ENCODE assay signal across 8 cellular contexts in genomic region chr2:64865831-64866146, GRCh38.
DNase-seq lines count a peak whose midpoint lies in the region; ATAC-seq and TF ChIP-seq lines count a peak whose summit lies in the region.

No MANE protein-coding gene starts in this region.

- H3F3A ChIP-seq in SK-N-SH (replicated peaks; ENCODE audit: insufficient read depth), result no peaks in the 10 kb centered on the region

- DNase-seq in SK-N-SH, result no peak
- DNase-seq in kidney epithelial cell (ENCODE audit: low read depth), result no peak
- no peak for DNase-seq in putamen (ENCODE audit: low spot score)
- no peak for DNase-seq in stimulated activated CD4-positive, alpha-beta T cell treated with anti-CD3 and anti-CD28 coated beads, Interleukin-15, amount 100 ng/mL, for 24 hours

- WGBS in SK-N-SH (ENCODE audit: low lambda C conversion rate), result 70% methylated on average over 4 of the region's 4 CpGs

- no peak for ATAC-seq in SK-N-SH treated with all-trans-retinoic acid at 6 μM for 48 hours
- no peak for ATAC-seq in GM19452 (IDR thresholded peaks at IDR 0.05; ENCODE audit: unreplicated experiment)

- H4K20me1 ChIP-seq in SK-N-SH (ENCODE audit: insufficient read depth), result no peaks in the 10 kb centered on the region

- H3K4me3 ChIP-seq in SK-N-SH (ENCODE audit: low read depth in 2 of 2, low read length in 1 of 2) (peak overlapping the region in 1 of 2 experiments; percentile 63; a peak in 2 of 4 replicates), kidney epithelial cell (ENCODE audit: low read depth, low read length) (peak overlapping the region; percentile 12), subcutaneous abdominal adipose tissue (ENCODE audit: low read depth in 1 of 5, low read length in 5 of 5) (peak overlapping the region; percentile 21 to 81 (median 41))

- H3K4me1 ChIP-seq in SK-N-SH (ENCODE audit: control insufficient read depth in 1 of 2, insufficient read depth in 2 of 2, low read depth in 1 of 2, low read length in 1 of 2), result peaks cover 0 to 8% of the 10 kb centered on the region in 2 experiments; a peak in 1 of 4 replicates
- peaks cover 8 to 38% (median 25%) of the 10 kb centered on the region in 5 donors for H3K4me1 ChIP-seq in subcutaneous abdominal adipose tissue (ENCODE audit: control insufficient read depth in 5 of 5, insufficient read depth in 5 of 5, low read length in 5 of 5)

- H3K79me2 ChIP-seq in SK-N-SH (ENCODE audit: insufficient read depth), result no peaks in the 10 kb centered on the region

- H3K27me3 ChIP-seq in SK-N-SH (ENCODE audit: insufficient read depth) (no peaks in the 10 kb centered on the region), kidney epithelial cell (ENCODE audit: control insufficient read depth, insufficient read depth, low read length) (peaks cover 2% of the 10 kb centered on the region), subcutaneous abdominal adipose tissue (ENCODE audit: control insufficient read depth in 5 of 5, insufficient read depth in 4 of 5, low read length in 5 of 5) (no peaks in the 10 kb centered on the region)

- no peak overlapping the region for H3K27ac ChIP-seq in SK-N-SH (ENCODE audit: low read depth in 2 of 2, low read length in 1 of 2)
- peak overlapping the region; percentile 96 for H3K27ac ChIP-seq in VCaP
- no peak overlapping the region for H3K27ac ChIP-seq in subcutaneous abdominal adipose tissue (ENCODE audit: low read depth, low read length)

- no peak overlapping the region; the same call in 1 of the 2 replicates for H2AFZ ChIP-seq in SK-N-SH (ENCODE audit: low read depth)

- no peaks in the 10 kb centered on the region for H3K36me3 ChIP-seq in SK-N-SH (replicated peaks in 1 of 2; ENCODE audit: control insufficient read depth in 1 of 2, insufficient read depth in 2 of 2, low read length in 1 of 2)
- no peaks in the 10 kb centered on the region for H3K36me3 ChIP-seq in kidney epithelial cell (ENCODE audit: control insufficient read depth, insufficient read depth, low read length)
- H3K36me3 ChIP-seq in subcutaneous abdominal adipose tissue (ENCODE audit: control insufficient read depth in 5 of 5, insufficient read depth in 5 of 5, low read length in 5 of 5), result no peaks in the 10 kb centered on the region

- 0 out of 2 replicates have a peak, but pooled peaks have one; percentile 15 for TF ChIP-seq CTCF in SK-N-SH (IDR thresholded peaks at IDR 0.05)
- TF ChIP-seq CTCF in VCaP (conservative IDR thresholded peaks at IDR 0.05), result no peak; the same call in 1 of the 2 replicates
- TF ChIP-seq CTCF in kidney epithelial cell (IDR thresholded peaks at IDR 0.05; ENCODE audit: insufficient read depth, low read length, poor library complexity, severe bottlenecking), result no peak

- H3K9ac ChIP-seq in SK-N-SH (no peak overlapping the region), subcutaneous abdominal adipose tissue (ENCODE audit: low read length in 5 of 5) (no peak overlapping the region)

- POLR2A ChIA-PET in SK-N-SH (lab: Yijun Ruan, JAX), result no interaction called here

- no peak for TF ChIP-seq EP300 in SK-N-SH (IDR thresholded peaks at IDR 0.05; ENCODE audit: borderline replicate concordance in 1 of 2, low read depth in 1 of 2, low read length in 1 of 2)

- no peaks in the 10 kb centered on the region for H3K9me2 ChIP-seq in SK-N-SH

- H3K4me2 ChIP-seq in SK-N-SH, result 0 out of 2 replicates have a peak overlapping the region, but pooled peaks have one; percentile 84

- CTCF ChIA-PET in SK-N-SH (lab: Yijun Ruan, JAX), result no interaction called here

- no peak for TF ChIP-seq RAD21 in SK-N-SH (IDR thresholded peaks at IDR 0.05; ENCODE audit: low read length)

- H3K9me3 ChIP-seq in SK-N-SH, result no peaks in the 10 kb centered on the region
- peaks cover 0 to 4% (median 0%) of the 10 kb centered on the region in 5 donors for H3K9me3 ChIP-seq in subcutaneous abdominal adipose tissue (ENCODE audit: control insufficient read depth in 5 of 5, low read length in 5 of 5)

TF ChIP-seq in SK-N-SH, 30 proteins besides CTCF, POLR2A, EP300 and RAD21:
- no peak for TF ChIP-seq IRF3 (IDR thresholded peaks at IDR 0.05; ENCODE audit: low read depth, low read length)
- no peak for TF ChIP-seq TCF12 (IDR thresholded peaks at IDR 0.05)
- no peak for TF ChIP-seq TEAD4 (IDR thresholded peaks at IDR 0.05; ENCODE audit: borderline replicate concordance, insufficient read depth)
- no peak for TF ChIP-seq FOSL2 (IDR thresholded peaks at IDR 0.05; ENCODE audit: borderline replicate concordance, low read depth)
- no peak for TF ChIP-seq REST (IDR thresholded peaks at IDR 0.05; ENCODE audit: low read depth, low read length)
- TF ChIP-seq SMC3 (IDR thresholded peaks at IDR 0.05; ENCODE audit: low read depth, low read length), result no peak
- TF ChIP-seq NRF1 (IDR thresholded peaks at IDR 0.05; ENCODE audit: low read depth, low read length), result no peak

TF ChIP-seq in SK-N-SH treated with all-trans-retinoic acid at 6 μM for 48 hours, 23 proteins besides CTCF, POLR2A, EP300 and RAD21:
- TF ChIP-seq PATZ1 (CRISPR knock-in tag; IDR thresholded peaks at IDR 0.05; ENCODE audit: borderline replicate concordance), result no peak
- no peak for TF ChIP-seq ZC3H10 (CRISPR knock-in tag; IDR thresholded peaks at IDR 0.05)
- TF ChIP-seq ZFP30 (CRISPR knock-in tag; IDR thresholded peaks at IDR 0.05), result no peak
- no peak for TF ChIP-seq RARB (CRISPR knock-in tag; IDR thresholded peaks at IDR 0.05)
- no peak for TF ChIP-seq TOX (CRISPR knock-in tag; IDR thresholded peaks at IDR 0.05; ENCODE audit: borderline replicate concordance)
- no peak for TF ChIP-seq ZNF565 (CRISPR knock-in tag; conservative IDR thresholded peaks at IDR 0.05; ENCODE audit: low read depth)
- TF ChIP-seq ESRRG (CRISPR knock-in tag; IDR thresholded peaks at IDR 0.05), result no peak
- TF ChIP-seq CREB5 (CRISPR knock-in tag; IDR thresholded peaks at IDR 0.05; ENCODE audit: low read depth), result no peak
- no peak for TF ChIP-seq TSHZ2 (CRISPR knock-in tag; IDR thresholded peaks at IDR 0.05)
- no peak for TF ChIP-seq TCF4 (CRISPR knock-in tag; IDR thresholded peaks at IDR 0.05; ENCODE audit: borderline replicate concordance)
- no peak for TF ChIP-seq ZNF70 (CRISPR knock-in tag; IDR thresholded peaks at IDR 0.05)
- TF ChIP-seq CSDC2 (CRISPR knock-in tag; IDR thresholded peaks at IDR 0.05), result no peak
- TF ChIP-seq SNAI2 (CRISPR knock-in tag; IDR thresholded peaks at IDR 0.05), result no peak
